ENCODE assay signal across 1 cellular context in the genomic region with DNA sequence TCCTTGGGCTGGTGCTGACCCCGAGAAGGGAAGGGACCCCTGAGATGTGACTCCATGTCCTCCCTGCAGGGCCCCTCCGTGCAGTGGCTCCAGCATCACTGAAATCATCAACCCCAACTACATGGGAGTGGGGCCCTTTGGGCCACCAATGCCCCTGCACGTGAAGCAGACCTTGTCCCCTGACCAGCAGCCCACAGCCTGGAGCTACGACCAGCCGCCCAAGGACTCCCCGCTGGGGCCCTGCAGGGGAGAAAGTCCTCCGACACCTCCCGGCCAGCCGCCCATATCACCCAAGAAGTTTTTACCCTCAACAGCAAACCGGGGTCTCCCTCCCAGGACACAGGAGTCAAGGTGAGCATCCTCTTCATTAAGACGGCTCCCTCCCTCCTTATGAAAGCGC.
TF ChIP-seq lines count a peak whose summit lies in the region.

No MANE protein-coding gene starts in this region.

TF ChIP-seq in GM12878, 131 proteins besides CTCF, POLR2A, EP300 and RAD21:
- TF ChIP-seq IRF4 (IDR thresholded peaks at IDR 0.05; ENCODE audit: low read depth, low read length) (no peak), IKZF2 (IDR thresholded peaks at IDR 0.05) (no peak), HSF1 (IDR thresholded peaks at IDR 0.05; ENCODE audit: low read depth, low read length) (no peak), RCOR1 (conservative IDR thresholded peaks at IDR 0.05; ENCODE audit: low read depth, low read length) (no peak), TCF3 (IDR thresholded peaks at IDR 0.05; ENCODE audit: borderline replicate concordance, insufficient read depth, low read depth, low read length) (no peak)
